Comparison of ENCODE assay signal across 16 cellular contexts in the genomic region with DNA sequence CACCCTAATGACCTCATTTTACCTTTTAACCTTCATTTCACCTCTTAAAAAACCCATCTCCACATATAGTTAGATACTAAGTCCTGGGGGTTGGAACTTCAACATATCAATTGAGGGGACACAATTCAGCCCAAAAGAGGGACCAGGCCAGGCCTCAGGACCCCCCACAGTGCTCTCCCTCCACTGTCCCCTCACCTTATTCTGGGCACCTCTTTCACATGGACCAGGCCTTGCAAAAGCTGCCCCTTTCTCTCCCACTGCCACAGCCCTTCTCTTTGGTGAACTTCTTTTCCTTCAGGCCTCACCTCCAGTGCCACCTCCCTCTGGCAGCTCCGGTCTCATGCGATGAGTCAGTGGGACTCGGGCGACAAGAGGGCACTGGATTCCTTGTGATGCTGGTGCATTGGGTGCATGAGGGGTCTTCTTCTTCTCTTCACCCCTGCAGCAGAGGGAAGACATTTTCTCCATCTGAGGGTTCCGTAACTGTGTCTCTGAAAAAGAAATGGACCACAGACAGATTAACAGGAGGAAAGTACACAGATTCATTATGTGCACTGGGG.
A peak's percentile ranks its signal among the peaks of the same experiment; 100 is the strongest.
DNase-seq lines count a peak whose midpoint lies in the region; ATAC-seq, FAIRE-seq and TF ChIP-seq lines count a peak whose summit lies in the region.
"Had no signal": no experiment of that assay in that cellular context is flagged by ENCODE, and none has a peak within 500 bp of the region (broad histone marks: within the 10 kb centered on the region; RNA-seq: fewer than 3 reads in every experiment).

No MANE protein-coding gene starts in this region.

- no peak overlapping the region for H2BK12ac ChIP-seq in neuronal stem cell (ENCODE audit: low read length)

- peak overlapping the region; percentile 85 for H3K18ac ChIP-seq in neuronal stem cell (ENCODE audit: low read length)

- H3K23ac ChIP-seq in neuronal stem cell (ENCODE audit: low read depth, low read length, poor library complexity) = no peak overlapping the region

- peaks cover 11% of the 10 kb centered on the region for H3K27me3 Mint-ChIP-seq in astrocyte (ENCODE audit: low read depth, unreplicated experiment)
- H3K27me3 Mint-ChIP-seq: CD4-positive, alpha-beta T cell had no signal

- H3K14ac ChIP-seq in neuronal stem cell (ENCODE audit: low read length) = no peak overlapping the region

- no peak overlapping the region for H2BK5ac ChIP-seq in neuronal stem cell (ENCODE audit: low read length)

- H3K27ac ChIP-seq in astrocyte (ENCODE audit: low read depth, low read length) (no peak overlapping the region), esophagus muscularis mucosa (replicated peaks in 1 of 4) (no peak overlapping the region), neuronal stem cell (replicated peaks; ENCODE audit: low read length) (no peak overlapping the region), kidney (ENCODE audit: low read depth in 2 of 2, low read length in 2 of 2) (no peak overlapping the region)
- H3K27ac ChIP-seq: C4-2B had no signal

- peak overlapping the region; percentile 5 for H3K27ac Mint-ChIP-seq in astrocyte (ENCODE audit: unreplicated experiment)
- H3K27ac Mint-ChIP-seq: CD4-positive, alpha-beta T cell had no signal

- no peak for FAIRE-seq in astrocyte (lab: Jason Lieb, UNC)
- FAIRE-seq in kidney (lab: Jason Lieb, UNC) = no peak
- FAIRE-seq: A204.1, HepG2 had no signal

- H3K4ac ChIP-seq in neuronal stem cell (ENCODE audit: low read length) = no peak overlapping the region

- H3K4me1 Mint-ChIP-seq in astrocyte (ENCODE audit: low read depth, unreplicated experiment) = peaks cover 31% of the 10 kb centered on the region

- no peak for ATAC-seq in HG02970 (IDR thresholded peaks at IDR 0.05; ENCODE audit: low FRiP score, unreplicated experiment)
- ATAC-seq in GM19351 (IDR thresholded peaks at IDR 0.05; ENCODE audit: unreplicated experiment) = no peak
- ATAC-seq: HepG2 had no signal

- no peak for TF ChIP-seq POLR2A in esophagus muscularis mucosa (IDR thresholded peaks at IDR 0.05; ENCODE audit: low read depth)

- H3K36me3 ChIP-seq in astrocyte (ENCODE audit: insufficient read depth, low read length) (no peaks in the 10 kb centered on the region), esophagus muscularis mucosa (no peaks in the 10 kb centered on the region), neuronal stem cell (replicated peaks in 1 of 2; ENCODE audit: control insufficient read depth in 2 of 2, insufficient read depth in 2 of 2, low read length in 2 of 2) (no peaks in the 10 kb centered on the region), kidney (ENCODE audit: control insufficient read depth in 1 of 2, insufficient read depth in 2 of 2, low read length in 2 of 2) (no peaks in the 10 kb centered on the region)
- H3K36me3 ChIP-seq: HAP-1 had no signal

- H3K4me1 ChIP-seq in astrocyte (ENCODE audit: insufficient read depth, low read length) (no peaks in the 10 kb centered on the region), esophagus muscularis mucosa (no peaks in the 10 kb centered on the region), neuronal stem cell (ENCODE audit: control insufficient read depth in 2 of 2, insufficient read depth in 1 of 2, low read depth in 1 of 2, low read length in 2 of 2) (peaks cover 0 to 3% of the 10 kb centered on the region in 2 donors), kidney (ENCODE audit: control insufficient read depth in 1 of 2, insufficient read depth in 1 of 2, low read depth in 1 of 2, low read length in 2 of 2) (peaks cover 0 to 5% of the 10 kb centered on the region in 2 donors)
- H3K4me1 ChIP-seq: HAP-1 had no signal

- no peaks in the 10 kb centered on the region for H3K79me1 ChIP-seq in neuronal stem cell (ENCODE audit: low read depth, low read length)

- no peak overlapping the region for H2BK120ac ChIP-seq in neuronal stem cell (ENCODE audit: low read depth, low read length)

- no peak overlapping the region for H3K4me3 ChIP-seq in astrocyte (ENCODE audit: insufficient read depth, low read depth, low read length)
- H3K4me3 ChIP-seq in esophagus muscularis mucosa = no peak overlapping the region
- no peak overlapping the region for H3K4me3 ChIP-seq in neuronal stem cell (ENCODE audit: low read length in 2 of 2)
- H3K4me3 ChIP-seq in kidney (ENCODE audit: low read length in 2 of 2) = no peak overlapping the region
- H3K4me3 ChIP-seq: HAP-1 had no signal

- intact Hi-C loops in esophagus muscularis mucosa (cut with DNase I) = no loop called here
- intact Hi-C loops in kidney (cut with DNase I) = no loop called here

- H3K4me2 ChIP-seq in astrocyte (ENCODE audit: low read length) (no peak overlapping the region), neuronal stem cell (ENCODE audit: insufficient read depth, low read length, poor library complexity, severe bottlenecking) (no peak overlapping the region)

- peak overlapping the region; percentile 11 for H3K4me3 Mint-ChIP-seq in astrocyte (ENCODE audit: unreplicated experiment)
- H3K4me3 Mint-ChIP-seq: CD4-positive, alpha-beta T cell had no signal

- H2AK5ac ChIP-seq in neuronal stem cell (ENCODE audit: low read depth, low read length) = no peak overlapping the region

- DNase-seq in astrocyte (ENCODE audit: low read depth) (no peak), esophagus muscularis mucosa (ENCODE audit: extremely low spot score) (peak; percentile 75), neuronal stem cell (ENCODE audit: low spot score) (no peak), kidney (no peak), NCI-H524 treated with DMSO at 0.1 percent for 48 hours (lab: John Stamatoyannopoulos, UW) (no peak)
- DNase-seq: ACHN; CD4-positive, alpha-beta T cell; DMS79 treated with DMSO at 0.1 percent for 48 hours; GF-D8; KG1 had no signal

- TF ChIP-seq CTCF in astrocyte (IDR thresholded peaks at IDR 0.05; ENCODE audit: insufficient read depth, low read depth, low read length) = no peak
- no peak for TF ChIP-seq CTCF in esophagus muscularis mucosa (IDR thresholded peaks at IDR 0.05)
- TF ChIP-seq CTCF in kidney (IDR thresholded peaks at IDR 0.05; ENCODE audit: borderline replicate concordance, extremely low read depth, insufficient read depth) = no peak

- TF ChIP-seq EP300 in esophagus muscularis mucosa (IDR thresholded peaks at IDR 0.05) = no peak

- no peak overlapping the region for H2AFZ ChIP-seq in astrocyte (ENCODE audit: low read depth, low read length)
- H2AFZ ChIP-seq in neuronal stem cell (ENCODE audit: low read length) = no peak overlapping the region

- 93% methylated on average over 5 of the region's 5 CpGs for WGBS in esophagus muscularis mucosa
- no CpG with 5 or more reads among the region's 5 CpGs for WGBS in neuronal stem cell (ENCODE audit: extremely low coverage in 2 of 2, insufficient read length in 2 of 2, insufficient replicate concordance in 1 of 2), 2 donors

- no peaks in the 10 kb centered on the region for H3K27me3 ChIP-seq in astrocyte (ENCODE audit: insufficient read depth, low read length)
- H3K27me3 ChIP-seq in esophagus muscularis mucosa = no peaks in the 10 kb centered on the region
- no peaks in the 10 kb centered on the region for H3K27me3 ChIP-seq in neuronal stem cell (ENCODE audit: control insufficient read depth in 3 of 3, insufficient read depth in 3 of 3, low read depth in 1 of 3, low read length in 3 of 3)

- no peak overlapping the region for H3K9ac ChIP-seq in astrocyte (ENCODE audit: low read length)
- H3K9ac ChIP-seq in neuronal stem cell (ENCODE audit: low read depth, low read length, poor library complexity) = no peak overlapping the region
- no peak overlapping the region for H3K9ac ChIP-seq in kidney (ENCODE audit: low read length in 2 of 2)

- H2BK15ac ChIP-seq in neuronal stem cell (ENCODE audit: low read length) = no peak overlapping the region

- no peak overlapping the region for H4K91ac ChIP-seq in neuronal stem cell (ENCODE audit: low read depth, low read length, poor library complexity)

- no peaks in the 10 kb centered on the region for H3K79me2 ChIP-seq in astrocyte (ENCODE audit: insufficient read depth, low read length)

- no peaks in the 10 kb centered on the region for H3K9me3 ChIP-seq in astrocyte (ENCODE audit: insufficient read depth, low read depth, low read length)
- no peaks in the 10 kb centered on the region for H3K9me3 ChIP-seq in esophagus muscularis mucosa
- H3K9me3 ChIP-seq in neuronal stem cell (replicated peaks in 1 of 2; ENCODE audit: control insufficient read depth in 2 of 2, insufficient read depth in 1 of 2, low read depth in 1 of 2, low read length in 2 of 2) = no peaks in the 10 kb centered on the region
- no peaks in the 10 kb centered on the region for H3K9me3 ChIP-seq in kidney (ENCODE audit: control insufficient read depth in 1 of 2, low read length in 2 of 2)
- H3K9me3 ChIP-seq: HAP-1 had no signal

- no peak overlapping the region for H4K8ac ChIP-seq in neuronal stem cell (ENCODE audit: low read depth, low read length)

- H3K9me3 Mint-ChIP-seq in astrocyte (ENCODE audit: unreplicated experiment) = peaks cover 2% of the 10 kb centered on the region
- H3K9me3 Mint-ChIP-seq: CD4-positive, alpha-beta T cell had no signal

- H3K36me3 Mint-ChIP-seq in astrocyte (ENCODE audit: low read depth, unreplicated experiment) = peaks cover 5% of the 10 kb centered on the region

- no peaks in the 10 kb centered on the region for H4K20me1 ChIP-seq in astrocyte (ENCODE audit: insufficient read depth, low read length)
